In genomic region chr3:187914231-187914630, GRCh38 we compare ENCODE assay signal across 15 cellular contexts.
DNase-seq lines count a peak whose midpoint lies in the region; ATAC-seq, FAIRE-seq and TF ChIP-seq lines count a peak whose summit lies in the region.
"Had no signal": no experiment of that assay in that cellular context is flagged by ENCODE, and none has a peak within 500 bp of the region (broad histone marks: within the 10 kb centered on the region; RNA-seq: fewer than 3 reads in every experiment).

No MANE protein-coding gene starts in this region.

- WGBS in esophagus muscularis mucosa, result 67% methylated on average over 7 of the region's 7 CpGs
- 30% methylated on average over 7 of the region's 7 CpGs for WGBS in prostate gland
- 77 to 78% methylated on average over 7 of the region's 7 CpGs for WGBS in pancreas, 2 donors

- H3K27ac ChIP-seq in esophagus muscularis mucosa (replicated peaks in 1 of 4), result peak overlapping the region; percentile 17 to 77 (median 44)
- peak overlapping the region; percentile 13 to 65 for H3K27ac ChIP-seq in prostate gland
- H3K27ac ChIP-seq in pancreas, result no peak overlapping the region
- H3K27ac ChIP-seq: thoracic aorta had no signal

- H3K9me3 Mint-ChIP-seq in Calu3 (ENCODE audit: low read depth, unreplicated experiment), result peaks cover 3% of the 10 kb centered on the region

- no peaks in the 10 kb centered on the region for H3K27me3 ChIP-seq in esophagus muscularis mucosa
- H3K27me3 ChIP-seq in prostate gland (replicated peaks; ENCODE audit: insufficient read depth), result no peaks in the 10 kb centered on the region
- no peaks in the 10 kb centered on the region for H3K27me3 ChIP-seq in pancreas

- H3K36me3 Mint-ChIP-seq in Calu3 (ENCODE audit: insufficient read depth, unreplicated experiment), result no peaks in the 10 kb centered on the region

- no peak overlapping the region for H3K4me3 ChIP-seq in esophagus muscularis mucosa
- no peak overlapping the region for H3K4me3 ChIP-seq in prostate gland
- H3K4me3 ChIP-seq in pancreas, result no peak overlapping the region
- H3K4me3 ChIP-seq: lung, thoracic aorta had no signal

- H3K4me1 ChIP-seq in esophagus muscularis mucosa, result peaks cover 28 to 86% (median 70%) of the 10 kb centered on the region in 4 donors
- H3K4me1 ChIP-seq in prostate gland (replicated peaks), result peaks cover 10% of the 10 kb centered on the region
- peaks cover 0 to 14% (median 9%) of the 10 kb centered on the region in 3 donors for H3K4me1 ChIP-seq in pancreas

- H3K9me3 ChIP-seq in esophagus muscularis mucosa (no peaks in the 10 kb centered on the region), prostate gland (no peaks in the 10 kb centered on the region), pancreas (no peaks in the 10 kb centered on the region)
- H3K9me3 ChIP-seq: thoracic aorta had no signal

- no peak for TF ChIP-seq CTCF in Calu3 (IDR thresholded peaks at IDR 0.05; ENCODE audit: unreplicated experiment)
- TF ChIP-seq CTCF in esophagus muscularis mucosa (IDR thresholded peaks at IDR 0.05), result no peak
- no peak for TF ChIP-seq CTCF in prostate gland (IDR thresholded peaks at IDR 0.05)
- no peak for TF ChIP-seq CTCF in pancreas (IDR thresholded peaks at IDR 0.05)

- peak overlapping the region; percentile 3 for H3K27ac Mint-ChIP-seq in Calu3 (ENCODE audit: unreplicated experiment)

- peaks cover 30% of the 10 kb centered on the region for H3K4me1 Mint-ChIP-seq in Calu3 (ENCODE audit: low read depth, unreplicated experiment)

- ATAC-seq in pancreas (no peak), HG03135 (IDR thresholded peaks at IDR 0.05; ENCODE audit: unreplicated experiment) (no peak)

- H3K27me3 Mint-ChIP-seq in Calu3 (ENCODE audit: unreplicated experiment), result no peaks in the 10 kb centered on the region
- H3K27me3 Mint-ChIP-seq: activated CD4-positive, alpha-beta T cell treated with anti-CD3 and anti-CD28 coated beads, Interleukin-2, amount 10 ng/mL, durations not matched to agents 24 days and 14 days had no signal

- TF ChIP-seq POLR2A in esophagus muscularis mucosa (IDR thresholded peaks at IDR 0.05; ENCODE audit: low read depth) (no peak), prostate gland (IDR thresholded peaks at IDR 0.05) (no peak)

- CTCF ChIA-PET in Calu3 (lab: Charles Lee), result interaction anchor here (0.5 to 1.0 kb wide), 4 partner anchors 74 to 335 kb away, joined by 3 to 6 read pairs (median 3); partner anchors contain the start of gene BCL6

- peak; percentile 45 for DNase-seq in Calu3
- peak; percentile 16 for DNase-seq in NCI-H226
- no peak for DNase-seq in esophagus muscularis mucosa (ENCODE audit: extremely low spot score)
- peak; percentile 69 for DNase-seq in prostate gland (ENCODE audit: low spot score)
- no peak for DNase-seq in pancreas
- DNase-seq in A172 (ENCODE audit: low spot score), result no peak
- no peak for DNase-seq in frontal cortex (ENCODE audit: low spot score in 2 of 2)
- DNase-seq: activated T-cell treated with anti-CD3 and anti-CD28 coated beads, Interleukin-2, amount 50 U/mL, for 1 hour; NCI-H1105; T-helper 2 cell had no signal

- H3K4me3 Mint-ChIP-seq in Calu3 (ENCODE audit: low read depth, unreplicated experiment), result no peak overlapping the region
- H3K4me3 Mint-ChIP-seq: activated CD4-positive, alpha-beta T cell treated with anti-CD3 and anti-CD28 coated beads, Interleukin-2, amount 10 ng/mL, durations not matched to agents 24 days and 14 days had no signal

- H3K36me3 ChIP-seq in esophagus muscularis mucosa (no peaks in the 10 kb centered on the region), prostate gland (no peaks in the 10 kb centered on the region), pancreas (no peaks in the 10 kb centered on the region)
- H3K36me3 ChIP-seq: thoracic aorta had no signal

- no TSS peak for BruUV-seq in Calu3 (replicated peaks; lab: Mats Ljungman, UMichigan)

- intact Hi-C loops in Calu3 (cut with micrococcal nuclease; ENCODE audit: unreplicated experiment), result loop anchor here (5.0 kb wide), 1 partner anchor 167 kb away; the partner anchor contains the start of gene BCL6
- intact Hi-C loops in esophagus muscularis mucosa (cut with DNase I), result no loop called here
- intact Hi-C loops in prostate gland (cut with DNase I), result no loop called here
- intact Hi-C loops in pancreas (cut with DNase I), result no loop called here

- FAIRE-seq in pancreas (lab: Jason Lieb, UNC), result no peak
- no peak for FAIRE-seq in frontal cortex (lab: Jason Lieb, UNC)
- FAIRE-seq: endothelial cell of umbilical vein had no signal

- TF ChIP-seq EP300 in esophagus muscularis mucosa (IDR thresholded peaks at IDR 0.05), result no peak

Comparison
In these comparisons a context has a peak if more than half of its experiments do, and no peak if none do; other contexts are left out.
1. DNase-seq: peak in Calu3 (single experiment), NCI-H226 (single experiment) and prostate gland (single experiment); none in esophagus muscularis mucosa (single experiment), pancreas (0 of 6), A172 (single experiment) and frontal cortex (0 of 2).
2. H3K27ac ChIP-seq: peak in esophagus muscularis mucosa (4 of 4) and prostate gland (2 of 2); none in pancreas (0 of 4).